Comparison of ENCODE assay signal across 17 cellular contexts in genomic region chr1:9027307-9027706, GRCh38.
A peak's percentile ranks its signal among the peaks of the same experiment; 100 is the strongest.
DNase-seq lines count a peak whose midpoint lies in the region; ATAC-seq and TF ChIP-seq lines count a peak whose summit lies in the region.
"Had no signal": no experiment of that assay in that cellular context is flagged by ENCODE, and none has a peak within 500 bp of the region (broad histone marks: within the 10 kb centered on the region; RNA-seq: fewer than 3 reads in every experiment).

No MANE protein-coding gene starts in this region.

- peak overlapping the region; percentile 69 for H3K27ac ChIP-seq in VCaP
- H3K27ac ChIP-seq: 22Rv1, BLaER1, GM23248 had no signal

- no peak for ATAC-seq in GM18519 (IDR thresholded peaks at IDR 0.05; ENCODE audit: low FRiP score, unreplicated experiment)

- TF ChIP-seq CTCF in LNCaP clone FGC (IDR thresholded peaks at IDR 0.05; ENCODE audit: control insufficient read depth, extremely low read depth, insufficient read depth) = no peak
- no peak for TF ChIP-seq CTCF in VCaP (conservative IDR thresholded peaks at IDR 0.05)

- no peak overlapping the region for H3K4me3 ChIP-seq in LNCaP clone FGC (ENCODE audit: low read depth, low read length)
- H3K4me3 ChIP-seq: BLaER1, GM23248, HAP-1 had no signal

- DNase-seq in DMS53 (lab: John Stamatoyannopoulos, UW) (peak; percentile 23), DMS53 treated with DMSO at 0.1 percent for 48 hours (lab: John Stamatoyannopoulos, UW; ENCODE audit: unreplicated experiment) (no peak), SHP77 treated with DMSO at 0.1 percent for 48 hours (lab: John Stamatoyannopoulos, UW) (peak; percentile 17), SHP77 (lab: John Stamatoyannopoulos, UW) (no peak), LNCaP clone FGC (ENCODE audit: low read depth) (peak; percentile 50), anterior cingulate cortex (lab: John Stamatoyannopoulos, UW) (no peak)
- DNase-seq: CD4-positive, alpha-beta T cell; CD8-positive, alpha-beta memory T cell; DMS 273 treated with DMSO at 0.1 percent for 48 hours; DND-41; GM23248; HFFc6 had no signal

Comparison
In these comparisons a context has a peak if more than half of its experiments do, and no peak if none do; other contexts are left out.
1. DNase-seq: peak in DMS53 (single experiment), SHP77 treated with DMSO at 0.1 percent for 48 hours (single experiment) and LNCaP clone FGC (single experiment); none in DMS53 treated with DMSO at 0.1 percent for 48 hours (single experiment), SHP77 (0 of 2) and anterior cingulate cortex (0 of 58).